Comparison of ENCODE assay signal across 8 cellular contexts in genomic region chr17:15261063-15261817, GRCh38. TPM values are rescaled to one million over a fixed set of nuclear protein-coding genes. Genes with fewer than 3 reads are reported as not detected.
DNase-seq lines count a peak whose midpoint lies in the region; ATAC-seq lines count a peak whose summit lies in the region.

No MANE protein-coding gene starts in this region.

- peaks cover 31% of the 10 kb centered on the region for H3K4me1 Mint-ChIP-seq in stimulated activated effector memory CD8-positive, alpha-beta T cell treated with anti-CD3 and anti-CD28 coated beads, Interleukin-12 subunit alpha, Interleukin-12 subunit beta, amount 100 ng/mL, for 72 hours

- H3K4me3 Mint-ChIP-seq in stimulated activated effector memory CD8-positive, alpha-beta T cell treated with anti-CD3 and anti-CD28 coated beads, Interleukin-12 subunit alpha, Interleukin-12 subunit beta, amount 100 ng/mL, for 72 hours: peak overlapping the region; percentile 70

- no peaks in the 10 kb centered on the region for H3K36me3 Mint-ChIP-seq in stimulated activated effector memory CD8-positive, alpha-beta T cell treated with anti-CD3 and anti-CD28 coated beads, Interleukin-12 subunit alpha, Interleukin-12 subunit beta, amount 100 ng/mL, for 72 hours

- DNase-seq in Daoy (ENCODE audit: low read depth) (peak; percentile 77), NCI-H1105 treated with DMSO at 0.1 percent for 48 hours (lab: John Stamatoyannopoulos, UW) (peak; percentile 14), cerebellum (ENCODE audit: low spot score) (peak; percentile 22), kidney glomerular epithelial cell (lab: John Stamatoyannopoulos, UW) (peak; percentile 60), cerebellar nuclear complex (lab: John Stamatoyannopoulos, UW) (no peak)
- DNase-seq in stimulated activated effector memory CD8-positive, alpha-beta T cell treated with anti-CD3 and anti-CD28 coated beads, Interleukin-12 subunit alpha, Interleukin-12 subunit beta, amount 100 ng/mL, for 72 hours (ENCODE audit: low spot score in 2 of 2): no peak

- no peaks in the 10 kb centered on the region for H3K9me3 Mint-ChIP-seq in stimulated activated effector memory CD8-positive, alpha-beta T cell treated with anti-CD3 and anti-CD28 coated beads, Interleukin-12 subunit alpha, Interleukin-12 subunit beta, amount 100 ng/mL, for 72 hours

- no peak overlapping the region for H3K27ac Mint-ChIP-seq in stimulated activated effector memory CD8-positive, alpha-beta T cell treated with anti-CD3 and anti-CD28 coated beads, Interleukin-12 subunit alpha, Interleukin-12 subunit beta, amount 100 ng/mL, for 72 hours

- ATAC-seq in stimulated activated effector memory CD8-positive, alpha-beta T cell treated with anti-CD3 and anti-CD28 coated beads, Interleukin-12 subunit alpha, Interleukin-12 subunit beta, amount 100 ng/mL, for 72 hours: peak; percentile 9
- no peak for ATAC-seq in GM19463 (IDR thresholded peaks at IDR 0.05; ENCODE audit: unreplicated experiment)
- ATAC-seq in GM19324 (IDR thresholded peaks at IDR 0.05; ENCODE audit: low FRiP score, unreplicated experiment): no peak

RNA-seq across cellular contexts. Expression of gene PMP22, which starts 3.9 kb away (rescaled TPM):
- 26.7 and 32.4 TPM in 2 replicates for total RNA-seq in Daoy (2014; rRNA removed; shearing (Covaris generic))
- 20.4 TPM for total RNA-seq in cerebellum

Comparison
In these comparisons a context has a peak if more than half of its experiments do, and no peak if none do; other contexts are left out.
1. DNase-seq: peak in Daoy (single experiment), NCI-H1105 treated with DMSO at 0.1 percent for 48 hours (single experiment), cerebellum (single experiment) and kidney glomerular epithelial cell (single experiment); none in stimulated activated effector memory CD8-positive, alpha-beta T cell treated with anti-CD3 and anti-CD28 coated beads, Interleukin-12 subunit alpha, Interleukin-12 subunit beta, amount 100 ng/mL, for 72 hours (0 of 2) and cerebellar nuclear complex (0 of 2).